In genomic region chr6:156852147-156852857, GRCh38 we compare ENCODE assay signal across 8 cellular contexts.
DNase-seq lines count a peak whose midpoint lies in the region; ATAC-seq and TF ChIP-seq lines count a peak whose summit lies in the region.

No MANE protein-coding gene starts in this region.

- no peak for TF ChIP-seq CTCF in GM12865 (IDR thresholded peaks at IDR 0.05; ENCODE audit: insufficient read depth, low read depth, low read length, missing control alignments)

- H3K9me3 Mint-ChIP-seq in effector memory CD8-positive, alpha-beta T cell: no peaks in the 10 kb centered on the region

- H3K4me1 Mint-ChIP-seq in effector memory CD8-positive, alpha-beta T cell (ENCODE audit: low read depth in 2 of 2): peaks cover 54 to 84% of the 10 kb centered on the region in 2 donors

- H3K4me3 Mint-ChIP-seq in effector memory CD8-positive, alpha-beta T cell: peak overlapping the region in 1 of 2 donors; percentile 39

- H3K36me3 Mint-ChIP-seq in effector memory CD8-positive, alpha-beta T cell (ENCODE audit: insufficient read depth): peaks cover 6% of the 10 kb centered on the region

- H3K27ac Mint-ChIP-seq in effector memory CD8-positive, alpha-beta T cell: peak overlapping the region in 1 of 2 donors; percentile 29

- H3K4me3 ChIP-seq in GM12865 (ENCODE audit: low read depth, low read length): peak overlapping the region; percentile 7; the same call in 1 of the 2 replicates

- ATAC-seq in GM21447 (IDR thresholded peaks at IDR 0.05; ENCODE audit: unreplicated experiment): peak; percentile 53
- peak; percentile 73 for ATAC-seq in HG03342 (IDR thresholded peaks at IDR 0.05; ENCODE audit: unreplicated experiment)
- ATAC-seq in effector memory CD8-positive, alpha-beta T cell (replicated peaks): peak; percentile 35

- DNase-seq in GM12865 (ENCODE audit: low read depth): peak; percentile 81
- no peak for DNase-seq in effector memory CD8-positive, alpha-beta T cell
- no peak for DNase-seq in globus pallidus (ENCODE audit: low spot score)
- no peak for DNase-seq in retina
- DNase-seq in AG08396 (ENCODE audit: low spot score): no peak
- DNase-seq in ecto neural progenitor cell (ENCODE audit: low spot score): no peak

- no peaks in the 10 kb centered on the region for H3K27me3 Mint-ChIP-seq in effector memory CD8-positive, alpha-beta T cell
